1 cellular context compared by ENCODE assay signal in genomic region chr5:56479701-56480304, GRCh38.
TF ChIP-seq lines count a peak whose summit lies in the region.

No MANE protein-coding gene starts in this region.

TF ChIP-seq in HepG2, 621 proteins besides CTCF, POLR2A, EP300 and RAD21 (continued from another document):
- TF ChIP-seq ZNF776 (CRISPR knock-in tag; IDR thresholded peaks at IDR 0.05) (no peak), ZFP62 (CRISPR knock-in tag; IDR thresholded peaks at IDR 0.05) (no peak), ZNF337 (CRISPR knock-in tag; IDR thresholded peaks at IDR 0.05; ENCODE audit: borderline replicate concordance, low read depth) (no peak), ZFP36L1 (CRISPR knock-in tag; IDR thresholded peaks at IDR 0.05) (no peak), THYN1 (CRISPR knock-in tag; IDR thresholded peaks at IDR 0.05; ENCODE audit: borderline replicate concordance, low read depth) (no peak), ZNF207 (IDR thresholded peaks at IDR 0.05; ENCODE audit: borderline replicate concordance) (no peak), ZNF101 (CRISPR knock-in tag; IDR thresholded peaks at IDR 0.05; ENCODE audit: borderline replicate concordance, low read depth) (no peak), TBX3 (IDR thresholded peaks at IDR 0.05; ENCODE audit: borderline replicate concordance) (no peak)
